2 cellular contexts compared by ENCODE assay signal in the genomic region with DNA sequence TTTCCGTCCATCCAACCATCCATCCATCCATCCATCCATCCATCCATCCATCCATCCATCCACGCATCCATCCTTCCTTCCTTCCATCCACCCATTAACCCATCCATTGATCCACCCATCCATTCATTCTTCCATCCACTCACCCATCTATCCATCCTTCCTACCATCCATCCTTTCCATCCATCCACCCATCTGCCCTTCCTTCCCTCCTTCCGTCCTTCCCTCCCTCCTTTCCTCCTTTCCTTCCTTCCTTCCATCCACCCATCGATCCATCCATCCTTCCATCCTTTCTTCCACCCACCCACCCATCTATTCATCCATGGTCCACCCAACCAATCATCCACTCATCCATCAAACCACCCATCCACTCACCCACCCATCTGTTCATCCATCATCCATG.
TF ChIP-seq lines count a peak whose summit lies in the region.

No MANE protein-coding gene starts in this region.

TF ChIP-seq in HepG2, 621 proteins besides CTCF, POLR2A, EP300 and RAD21 (continued from another document):
- TF ChIP-seq, protein P1, sequence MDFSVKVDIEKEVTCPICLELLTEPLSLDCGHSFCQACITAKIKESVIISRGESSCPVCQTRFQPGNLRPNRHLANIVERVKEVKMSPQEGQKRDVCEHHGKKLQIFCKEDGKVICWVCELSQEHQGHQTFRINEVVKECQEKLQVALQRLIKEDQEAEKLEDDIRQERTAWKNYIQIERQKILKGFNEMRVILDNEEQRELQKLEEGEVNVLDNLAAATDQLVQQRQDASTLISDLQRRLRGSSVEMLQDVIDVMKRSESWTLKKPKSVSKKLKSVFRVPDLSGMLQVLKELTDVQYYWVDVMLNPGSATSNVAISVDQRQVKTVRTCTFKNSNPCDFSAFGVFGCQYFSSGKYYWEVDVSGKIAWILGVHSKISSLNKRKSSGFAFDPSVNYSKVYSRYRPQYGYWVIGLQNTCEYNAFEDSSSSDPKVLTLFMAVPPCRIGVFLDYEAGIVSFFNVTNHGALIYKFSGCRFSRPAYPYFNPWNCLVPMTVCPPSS (IDR thresholded peaks at IDR 0.05): 0 out of 2 replicates have a peak, but pooled peaks have one; percentile 20
- TF ChIP-seq, protein P2, sequence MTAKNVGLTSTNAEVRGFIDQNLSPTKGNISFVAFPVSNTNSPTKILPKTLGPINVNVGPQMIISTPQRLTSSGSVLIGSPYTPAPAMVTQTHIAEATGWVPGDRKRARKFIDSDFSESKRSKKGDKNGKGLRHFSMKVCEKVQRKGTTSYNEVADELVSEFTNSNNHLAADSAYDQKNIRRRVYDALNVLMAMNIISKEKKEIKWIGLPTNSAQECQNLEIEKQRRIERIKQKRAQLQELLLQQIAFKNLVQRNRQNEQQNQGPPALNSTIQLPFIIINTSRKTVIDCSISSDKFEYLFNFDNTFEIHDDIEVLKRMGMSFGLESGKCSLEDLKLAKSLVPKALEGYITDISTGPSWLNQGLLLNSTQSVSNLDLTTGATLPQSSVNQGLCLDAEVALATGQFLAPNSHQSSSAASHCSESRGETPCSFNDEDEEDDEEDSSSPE (CRISPR knock-in tag; IDR thresholded peaks at IDR 0.05): no peak
- TF ChIP-seq ZNF296 (CRISPR knock-in tag; conservative IDR thresholded peaks at IDR 0.05) (no peak), GATA4 (IDR thresholded peaks at IDR 0.05; ENCODE audit: borderline replicate concordance, low read depth) (no peak), MYNN (CRISPR knock-in tag; IDR thresholded peaks at IDR 0.05; ENCODE audit: low read depth) (no peak), ZNF562 (CRISPR knock-in tag; IDR thresholded peaks at IDR 0.05; ENCODE audit: borderline replicate concordance) (no peak), FOXK2 (IDR thresholded peaks at IDR 0.05) (0 out of 2 replicates have a peak, but pooled peaks have one; percentile 7)
- TF ChIP-seq, protein P3, sequence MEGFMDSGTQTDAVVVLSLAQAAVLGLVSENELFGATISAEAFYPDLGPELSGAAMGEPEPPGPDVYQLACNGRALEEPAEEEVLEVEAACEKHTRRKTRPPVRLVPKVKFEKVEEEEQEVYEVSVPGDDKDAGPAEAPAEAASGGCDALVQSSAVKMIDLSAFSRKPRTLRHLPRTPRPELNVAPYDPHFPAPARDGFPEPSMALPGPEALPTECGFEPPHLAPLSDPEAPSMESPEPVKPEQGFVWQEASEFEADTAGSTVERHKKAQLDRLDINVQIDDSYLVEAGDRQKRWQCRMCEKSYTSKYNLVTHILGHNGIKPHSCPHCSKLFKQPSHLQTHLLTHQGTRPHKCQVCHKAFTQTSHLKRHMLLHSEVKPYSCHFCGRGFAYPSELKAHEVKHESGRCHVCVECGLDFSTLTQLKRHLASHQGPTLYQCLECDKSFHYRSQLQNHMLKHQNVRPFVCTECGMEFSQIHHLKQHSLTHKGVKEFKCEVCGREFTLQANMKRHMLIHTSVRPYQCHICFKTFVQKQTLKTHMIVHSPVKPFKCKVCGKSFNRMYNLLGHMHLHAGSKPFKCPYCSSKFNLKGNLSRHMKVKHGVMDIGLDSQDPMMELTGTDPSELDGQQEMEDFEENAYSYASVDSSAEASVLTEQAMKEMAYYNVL (CRISPR knock-in tag; IDR thresholded peaks at IDR 0.05; ENCODE audit: borderline replicate concordance): 0 out of 2 replicates have a peak, but pooled peaks have one; percentile 25

TF ChIP-seq in K562, 482 proteins besides CTCF, POLR2A, EP300 and RAD21 (continued from another document and continues in another):
- TF ChIP-seq, protein P4, sequence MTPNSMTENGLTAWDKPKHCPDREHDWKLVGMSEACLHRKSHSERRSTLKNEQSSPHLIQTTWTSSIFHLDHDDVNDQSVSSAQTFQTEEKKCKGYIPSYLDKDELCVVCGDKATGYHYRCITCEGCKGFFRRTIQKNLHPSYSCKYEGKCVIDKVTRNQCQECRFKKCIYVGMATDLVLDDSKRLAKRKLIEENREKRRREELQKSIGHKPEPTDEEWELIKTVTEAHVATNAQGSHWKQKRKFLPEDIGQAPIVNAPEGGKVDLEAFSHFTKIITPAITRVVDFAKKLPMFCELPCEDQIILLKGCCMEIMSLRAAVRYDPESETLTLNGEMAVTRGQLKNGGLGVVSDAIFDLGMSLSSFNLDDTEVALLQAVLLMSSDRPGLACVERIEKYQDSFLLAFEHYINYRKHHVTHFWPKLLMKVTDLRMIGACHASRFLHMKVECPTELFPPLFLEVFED (CRISPR knock-in tag; conservative IDR thresholded peaks at IDR 0.05): peak; percentile 93; the same call in 1 of the 2 replicates
- TF ChIP-seq SMAD3 (CRISPR knock-in tag; conservative IDR thresholded peaks at IDR 0.05) (no peak), ARID1B (IDR thresholded peaks at IDR 0.05) (peak; percentile 35; the same call in 1 of the 2 replicates), KLF13 (tag; IDR thresholded peaks at IDR 0.05; ENCODE audit: borderline replicate concordance, low read depth) (no peak), HDAC2 (IDR thresholded peaks at IDR 0.05) (no peak), CTBP1 (IDR thresholded peaks at IDR 0.05; ENCODE audit: borderline replicate concordance) (0 out of 2 replicates have a peak, but pooled peaks have one; percentile 15), HDGF (IDR thresholded peaks at IDR 0.05) (no peak), KDM1A (IDR thresholded peaks at IDR 0.05) (peak in 1 of 2 experiments; percentile 21; a peak in 2 of 4 replicates), GATA2 (CRISPR knock-in tag; IDR thresholded peaks at IDR 0.05) (no peak), RNF2 (IDR thresholded peaks at IDR 0.05) (no peak), CREBBP (IDR thresholded peaks at IDR 0.05; ENCODE audit: low read depth, low read length) (no peak), RBFOX2 (IDR thresholded peaks at IDR 0.05; ENCODE audit: low read depth, low read length) (no peak), RBM15 (IDR thresholded peaks at IDR 0.05; ENCODE audit: insufficient read depth, low read length) (no peak), NCOA4 (IDR thresholded peaks at IDR 0.05; ENCODE audit: partially characterized antibody) (no peak), STAT5B (CRISPR knock-in tag; IDR thresholded peaks at IDR 0.05) (no peak), HDAC1 (IDR thresholded peaks at IDR 0.05) (0 out of 4 replicates have a peak, but pooled peaks of 1 of the 2 experiments have one; percentile 46), THRAP3 (IDR thresholded peaks at IDR 0.05; ENCODE audit: borderline replicate concordance) (no peak), ZFP30 (CRISPR knock-in tag; IDR thresholded peaks at IDR 0.05; ENCODE audit: borderline replicate concordance) (no peak), CBX5 (IDR thresholded peaks at IDR 0.05; ENCODE audit: borderline replicate concordance, low read depth) (no peak), PHB2 (IDR thresholded peaks at IDR 0.05; ENCODE audit: low read depth) (peak; percentile 61; the same call in 1 of the 2 replicates)
- TF ChIP-seq, protein P5, sequence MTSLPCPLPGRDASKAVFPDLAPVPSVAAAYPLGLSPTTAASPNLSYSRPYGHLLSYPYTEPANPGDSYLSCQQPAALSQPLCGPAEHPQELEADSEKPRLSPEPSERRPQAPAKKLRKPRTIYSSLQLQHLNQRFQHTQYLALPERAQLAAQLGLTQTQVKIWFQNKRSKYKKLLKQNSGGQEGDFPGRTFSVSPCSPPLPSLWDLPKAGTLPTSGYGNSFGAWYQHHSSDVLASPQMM (CRISPR knock-in tag; IDR thresholded peaks at IDR 0.05): no peak
- TF ChIP-seq, protein P6, sequence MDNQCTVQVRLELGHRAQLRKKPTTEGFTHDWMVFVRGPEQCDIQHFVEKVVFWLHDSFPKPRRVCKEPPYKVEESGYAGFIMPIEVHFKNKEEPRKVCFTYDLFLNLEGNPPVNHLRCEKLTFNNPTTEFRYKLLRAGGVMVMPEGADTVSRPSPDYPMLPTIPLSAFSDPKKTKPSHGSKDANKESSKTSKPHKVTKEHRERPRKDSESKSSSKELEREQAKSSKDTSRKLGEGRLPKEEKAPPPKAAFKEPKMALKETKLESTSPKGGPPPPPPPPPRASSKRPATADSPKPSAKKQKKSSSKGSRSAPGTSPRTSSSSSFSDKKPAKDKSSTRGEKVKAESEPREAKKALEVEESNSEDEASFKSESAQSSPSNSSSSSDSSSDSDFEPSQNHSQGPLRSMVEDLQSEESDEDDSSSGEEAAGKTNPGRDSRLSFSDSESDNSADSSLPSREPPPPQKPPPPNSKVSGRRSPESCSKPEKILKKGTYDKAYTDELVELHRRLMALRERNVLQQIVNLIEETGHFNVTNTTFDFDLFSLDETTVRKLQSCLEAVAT (IDR thresholded peaks at IDR 0.05): peak; percentile 56 to 57; a peak in 2 of 4 replicates
- TF ChIP-seq, protein P7, sequence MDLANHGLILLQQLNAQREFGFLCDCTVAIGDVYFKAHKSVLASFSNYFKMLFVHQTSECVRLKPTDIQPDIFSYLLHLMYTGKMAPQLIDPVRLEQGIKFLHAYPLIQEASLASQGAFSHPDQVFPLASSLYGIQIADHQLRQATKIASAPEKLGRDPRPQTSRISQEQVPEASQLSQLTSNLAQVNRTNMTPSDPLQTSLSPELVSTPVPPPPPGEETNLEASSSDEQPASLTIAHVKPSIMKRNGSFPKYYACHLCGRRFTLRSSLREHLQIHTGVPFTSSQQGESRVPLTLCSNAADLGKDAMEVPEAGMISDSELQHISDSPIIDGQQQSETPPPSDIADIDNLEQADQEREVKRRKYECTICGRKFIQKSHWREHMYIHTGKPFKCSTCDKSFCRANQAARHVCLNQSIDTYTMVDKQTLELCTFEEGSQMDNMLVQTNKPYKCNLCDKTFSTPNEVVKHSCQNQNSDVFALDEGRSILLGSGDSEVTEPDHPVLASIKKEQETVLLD (IDR thresholded peaks at IDR 0.05): peak; percentile 34; the same call in 1 of the 2 replicates
- TF ChIP-seq, protein P8, sequence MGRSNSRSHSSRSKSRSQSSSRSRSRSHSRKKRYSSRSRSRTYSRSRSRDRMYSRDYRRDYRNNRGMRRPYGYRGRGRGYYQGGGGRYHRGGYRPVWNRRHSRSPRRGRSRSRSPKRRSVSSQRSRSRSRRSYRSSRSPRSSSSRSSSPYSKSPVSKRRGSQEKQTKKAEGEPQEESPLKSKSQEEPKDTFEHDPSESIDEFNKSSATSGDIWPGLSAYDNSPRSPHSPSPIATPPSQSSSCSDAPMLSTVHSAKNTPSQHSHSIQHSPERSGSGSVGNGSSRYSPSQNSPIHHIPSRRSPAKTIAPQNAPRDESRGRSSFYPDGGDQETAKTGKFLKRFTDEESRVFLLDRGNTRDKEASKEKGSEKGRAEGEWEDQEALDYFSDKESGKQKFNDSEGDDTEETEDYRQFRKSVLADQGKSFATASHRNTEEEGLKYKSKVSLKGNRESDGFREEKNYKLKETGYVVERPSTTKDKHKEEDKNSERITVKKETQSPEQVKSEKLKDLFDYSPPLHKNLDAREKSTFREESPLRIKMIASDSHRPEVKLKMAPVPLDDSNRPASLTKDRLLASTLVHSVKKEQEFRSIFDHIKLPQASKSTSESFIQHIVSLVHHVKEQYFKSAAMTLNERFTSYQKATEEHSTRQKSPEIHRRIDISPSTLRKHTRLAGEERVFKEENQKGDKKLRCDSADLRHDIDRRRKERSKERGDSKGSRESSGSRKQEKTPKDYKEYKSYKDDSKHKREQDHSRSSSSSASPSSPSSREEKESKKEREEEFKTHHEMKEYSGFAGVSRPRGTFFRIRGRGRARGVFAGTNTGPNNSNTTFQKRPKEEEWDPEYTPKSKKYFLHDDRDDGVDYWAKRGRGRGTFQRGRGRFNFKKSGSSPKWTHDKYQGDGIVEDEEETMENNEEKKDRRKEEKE (IDR thresholded peaks at IDR 0.05; ENCODE audit: borderline replicate concordance in 1 of 2, control insufficient read depth in 1 of 2, low read depth in 2 of 2, low read length in 1 of 2): peak in 1 of 2 experiments; percentile 66; a peak in 1 of 4 replicates
- TF ChIP-seq, protein P9, sequence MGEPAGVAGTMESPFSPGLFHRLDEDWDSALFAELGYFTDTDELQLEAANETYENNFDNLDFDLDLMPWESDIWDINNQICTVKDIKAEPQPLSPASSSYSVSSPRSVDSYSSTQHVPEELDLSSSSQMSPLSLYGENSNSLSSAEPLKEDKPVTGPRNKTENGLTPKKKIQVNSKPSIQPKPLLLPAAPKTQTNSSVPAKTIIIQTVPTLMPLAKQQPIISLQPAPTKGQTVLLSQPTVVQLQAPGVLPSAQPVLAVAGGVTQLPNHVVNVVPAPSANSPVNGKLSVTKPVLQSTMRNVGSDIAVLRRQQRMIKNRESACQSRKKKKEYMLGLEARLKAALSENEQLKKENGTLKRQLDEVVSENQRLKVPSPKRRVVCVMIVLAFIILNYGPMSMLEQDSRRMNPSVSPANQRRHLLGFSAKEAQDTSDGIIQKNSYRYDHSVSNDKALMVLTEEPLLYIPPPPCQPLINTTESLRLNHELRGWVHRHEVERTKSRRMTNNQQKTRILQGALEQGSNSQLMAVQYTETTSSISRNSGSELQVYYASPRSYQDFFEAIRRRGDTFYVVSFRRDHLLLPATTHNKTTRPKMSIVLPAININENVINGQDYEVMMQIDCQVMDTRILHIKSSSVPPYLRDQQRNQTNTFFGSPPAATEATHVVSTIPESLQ (CRISPR knock-in tag; IDR thresholded peaks at IDR 0.05): no peak
- TF ChIP-seq, protein P10, sequence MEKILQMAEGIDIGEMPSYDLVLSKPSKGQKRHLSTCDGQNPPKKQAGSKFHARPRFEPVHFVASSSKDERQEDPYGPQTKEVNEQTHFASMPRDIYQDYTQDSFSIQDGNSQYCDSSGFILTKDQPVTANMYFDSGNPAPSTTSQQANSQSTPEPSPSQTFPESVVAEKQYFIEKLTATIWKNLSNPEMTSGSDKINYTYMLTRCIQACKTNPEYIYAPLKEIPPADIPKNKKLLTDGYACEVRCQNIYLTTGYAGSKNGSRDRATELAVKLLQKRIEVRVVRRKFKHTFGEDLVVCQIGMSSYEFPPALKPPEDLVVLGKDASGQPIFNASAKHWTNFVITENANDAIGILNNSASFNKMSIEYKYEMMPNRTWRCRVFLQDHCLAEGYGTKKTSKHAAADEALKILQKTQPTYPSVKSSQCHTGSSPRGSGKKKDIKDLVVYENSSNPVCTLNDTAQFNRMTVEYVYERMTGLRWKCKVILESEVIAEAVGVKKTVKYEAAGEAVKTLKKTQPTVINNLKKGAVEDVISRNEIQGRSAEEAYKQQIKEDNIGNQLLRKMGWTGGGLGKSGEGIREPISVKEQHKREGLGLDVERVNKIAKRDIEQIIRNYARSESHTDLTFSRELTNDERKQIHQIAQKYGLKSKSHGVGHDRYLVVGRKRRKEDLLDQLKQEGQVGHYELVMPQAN (IDR thresholded peaks at IDR 0.05; ENCODE audit: borderline replicate concordance): 0 out of 2 replicates have a peak, but pooled peaks have one; percentile 42
